Comparison of ENCODE assay signal across 19 cellular contexts in genomic region chr17:42856516-42856915, GRCh38. TPM values are rescaled to one million over a fixed set of nuclear protein-coding genes. Genes with fewer than 3 reads are reported as not detected.
"Had no signal": no experiment of that assay in that cellular context is flagged by ENCODE, and none has a peak within 500 bp of the region (broad histone marks: within the 10 kb centered on the region; RNA-seq: fewer than 3 reads in every experiment).

No MANE protein-coding gene starts in this region.

RNA-seq across cellular contexts. Expression of gene AOC3, which starts 5.5 kb away (rescaled TPM):
- total RNA-seq: epithelial cell of proximal tubule had no signal

RNA-seq across cellular contexts. Expression of gene AOC2, which starts 12.1 kb away (rescaled TPM):
- total RNA-seq: epithelial cell of proximal tubule had no signal

RNA-seq across cellular contexts. Expression of gene G6PC1, which starts 44.1 kb away (rescaled TPM):
- total RNA-seq: activated CD4-positive, alpha-beta memory T cell treated with anti-CD3 and anti-CD28 coated beads for 36 hours; activated CD4-positive, alpha-beta T cell treated with anti-CD3 and anti-CD28 coated beads for 36 hours; activated CD4-positive, alpha-beta T cell treated with anti-CD3 and anti-CD28 coated beads, Interleukin-2, amount 10 ng/mL, durations not matched to agents 24 days and 14 days; activated CD8-positive, alpha-beta memory T cell treated with anti-CD3 and anti-CD28 coated beads for 36 hours; activated CD8-positive, alpha-beta memory T cell treated with anti-CD3 and anti-CD28 coated beads, Interleukin-2, amount 10 ng/mL, durations not matched to agents 7 days and 5 days; activated CD8-positive, alpha-beta T cell treated with anti-CD3 and anti-CD28 coated beads, Interleukin-2, amount 10 ng/mL, durations not matched to agents 7 days and 5 days; activated naive CD4-positive, alpha-beta T cell treated with anti-CD3 and anti-CD28 coated beads for 36 hours; activated naive CD8-positive, alpha-beta T cell treated with anti-CD3 and anti-CD28 coated beads for 36 hours; activated T-helper 1 cell treated with anti-CD3 and anti-CD28 coated beads, Interleukin-12 subunit alpha, Interleukin-12 subunit beta, Interleukin-2, Interleukin-4 antibody, amounts not matched to agents 30 ng/mL and 10 ng/mL and 1 ng/mL, durations not matched to agents 14 hours and 24 hours and 36 hours; activated T-helper 2 cell treated with anti-CD3 and anti-CD28 coated beads, Interferon-gamma antibody, Interleukin-2, Interleukin-4, amounts not matched to agents 10 μg/mL and 5 μg/mL and 100 μg/mL, durations not matched to agents 14 hours and 24 hours and 36 hours; astrocyte; bronchial epithelial cell; cardiac septum; chondrocyte; dermis microvascular lymphatic vessel endothelial cell; epithelial cell of proximal tubule; esophagus mucosa; fibroblast of lung; fibroblast of villous mesenchyme had no signal
- polyA plus RNA-seq: fibroblast of lung had no signal
